ENCODE assay signal across 8 cellular contexts in genomic region chr7:922334-923107, GRCh38. TPM values are rescaled to one million over a fixed set of nuclear protein-coding genes. Genes with fewer than 3 reads are reported as not detected.
DNase-seq lines count a peak whose midpoint lies in the region; ATAC-seq and TF ChIP-seq lines count a peak whose summit lies in the region.

No MANE protein-coding gene starts in this region.

- intact Hi-C loops in dorsolateral prefrontal cortex (cut with DNase I) (no loop called here), spleen (cut with DNase I; ENCODE audit: low total_unique reads) (no loop called here)

- peaks cover 0 to 27% (median 0%) of the 10 kb centered on the region in 6 donors for H3K36me3 ChIP-seq in spleen

- peaks cover 2% of the 10 kb centered on the region for H3K36me3 Mint-ChIP-seq in T-helper 1 cell treated with Interleukin-12 subunit alpha and Interleukin-12 subunit beta and Interleukin-4 antibody, amounts not matched to agents 30 μg/mL and 1 μg/mL, for 36 hours (ENCODE audit: low read depth)
- no peaks in the 10 kb centered on the region for H3K36me3 Mint-ChIP-seq in HFFc6 (ENCODE audit: low read depth)

- H3K9me3 ChIP-seq in spleen: no peaks in the 10 kb centered on the region

- peaks cover 16 to 77% (median 49%) of the 10 kb centered on the region in 6 donors for H3K4me1 ChIP-seq in spleen

- H3K27ac Mint-ChIP-seq in T-helper 1 cell treated with Interleukin-12 subunit alpha and Interleukin-12 subunit beta and Interleukin-4 antibody, amounts not matched to agents 30 μg/mL and 1 μg/mL, for 36 hours: peak overlapping the region; percentile 87
- H3K27ac Mint-ChIP-seq in HFFc6: no peak overlapping the region

- TF ChIP-seq CTCF in dorsolateral prefrontal cortex (IDR thresholded peaks at IDR 0.05 in 54 of 56, conservative IDR thresholded peaks at IDR 0.05 in 2 of 56; ENCODE audit: low read depth in 1 of 56, partially characterized antibody in 56 of 56) (no peak), spleen (IDR thresholded peaks at IDR 0.05 in 8 of 11, conservative IDR thresholded peaks at IDR 0.05 in 3 of 11) (no peak), HFFc6 (IDR thresholded peaks at IDR 0.05) (no peak)

- H3K27me3 Mint-ChIP-seq in T-helper 1 cell treated with Interleukin-12 subunit alpha and Interleukin-12 subunit beta and Interleukin-4 antibody, amounts not matched to agents 30 μg/mL and 1 μg/mL, for 36 hours (ENCODE audit: low read depth): no peaks in the 10 kb centered on the region
- peaks cover 3% of the 10 kb centered on the region for H3K27me3 Mint-ChIP-seq in HFFc6 (ENCODE audit: insufficient read depth)

- peaks cover 18% of the 10 kb centered on the region for H3K4me1 Mint-ChIP-seq in T-helper 1 cell treated with Interleukin-12 subunit alpha and Interleukin-12 subunit beta and Interleukin-4 antibody, amounts not matched to agents 30 μg/mL and 1 μg/mL, for 36 hours (ENCODE audit: low read depth)
- no peaks in the 10 kb centered on the region for H3K4me1 Mint-ChIP-seq in HFFc6 (ENCODE audit: low read depth)

- 32 to 59% (median 38%) methylated on average over 22 to 29 of the region's 29 CpGs for WGBS in spleen, 5 donors

- peak in 8 of 10 donors; percentile 2 to 43 (median 26) for DNase-seq in dorsolateral prefrontal cortex
- peak; percentile 84 for DNase-seq in spleen
- no peak for DNase-seq in HFFc6
- DNase-seq in left lobe of liver (ENCODE audit: low spot score): no peak

- no peak for TF ChIP-seq POLR2A in spleen (IDR thresholded peaks at IDR 0.05)

- H3K4me3 ChIP-seq in dorsolateral prefrontal cortex (no peak overlapping the region), spleen (peak overlapping the region; percentile 0 to 71 (median 32))

- no peaks in the 10 kb centered on the region for H3K27me3 ChIP-seq in dorsolateral prefrontal cortex
- H3K27me3 ChIP-seq in spleen (replicated peaks in 1 of 7): peaks cover 0 to 9% (median 0%) of the 10 kb centered on the region in 7 donors

- peak overlapping the region in 53 of 59 donors; percentile 15 to 91 (median 74) for H3K27ac ChIP-seq in dorsolateral prefrontal cortex
- peak overlapping the region; percentile 76 to 95 (median 87) for H3K27ac ChIP-seq in spleen

- ATAC-seq in GM18873 (IDR thresholded peaks at IDR 0.05; ENCODE audit: low FRiP score, unreplicated experiment): peak; percentile 1
- ATAC-seq in GM19324 (IDR thresholded peaks at IDR 0.05; ENCODE audit: low FRiP score, unreplicated experiment): no peak
- ATAC-seq in left lobe of liver: no peak
- ATAC-seq in HG03432 (IDR thresholded peaks at IDR 0.05; ENCODE audit: unreplicated experiment): no peak

- H3K9me3 Mint-ChIP-seq in T-helper 1 cell treated with Interleukin-12 subunit alpha and Interleukin-12 subunit beta and Interleukin-4 antibody, amounts not matched to agents 30 μg/mL and 1 μg/mL, for 36 hours: no peaks in the 10 kb centered on the region
- H3K9me3 Mint-ChIP-seq in HFFc6: no peaks in the 10 kb centered on the region

- peak overlapping the region; percentile 77 for H3K4me3 Mint-ChIP-seq in T-helper 1 cell treated with Interleukin-12 subunit alpha and Interleukin-12 subunit beta and Interleukin-4 antibody, amounts not matched to agents 30 μg/mL and 1 μg/mL, for 36 hours
- H3K4me3 Mint-ChIP-seq in HFFc6: no peak overlapping the region

RNA-seq across cellular contexts. Expression of gene ADAP1, which starts 32.0 kb away (rescaled TPM):
- total RNA-seq in dorsolateral prefrontal cortex: 100 to 1,000 TPM in 118 of 120 experiments, 10 to 100 TPM in 2; 97.0 to 199 (median 136) TPM
- 10 to 100 TPM; 18.1 to 35.4 (median 25.7) TPM for total RNA-seq in spleen
- 10 to 100 TPM in 2 of 3 donors, 1 to 10 TPM in 1; 8.7 to 38.6 (median 12.8) TPM for polyA plus RNA-seq in spleen
- 1 to 10 TPM in 2 of 6 experiments, under 1 TPM in 4; 0.64 to 1.1 (median 0.90) TPM for total RNA-seq in HFFc6 (2021; fragmentation: NEBNext Ultra II Directional; extraction: Animal tissue kit (Norgen Biotek cat#: 25700))
- total RNA-seq in left lobe of liver: 2.8 TPM

RNA-seq across cellular contexts. Expression of gene GET4, which starts 46.2 kb away (rescaled TPM):
- total RNA-seq in dorsolateral prefrontal cortex (10 to 100 TPM; 25.4 to 54.1 (median 40.7) TPM), spleen (10 to 100 TPM; 25.4 to 39.5 (median 34.4) TPM), left lobe of liver (38.2 TPM)
- 10 to 100 TPM; 40.0 to 63.0 (median 53.9) TPM for polyA plus RNA-seq in spleen
- total RNA-seq in HFFc6 (2021; fragmentation: NEBNext Ultra II Directional; extraction: Animal tissue kit (Norgen Biotek cat#: 25700)): 10 to 100 TPM; 21.3 to 26.3 (median 25.5) TPM

RNA-seq across cellular contexts. Expression of gene COX19, which starts 52.8 kb away (rescaled TPM):
- total RNA-seq in dorsolateral prefrontal cortex (10 to 100 TPM; 11.2 to 38.9 (median 18.5) TPM), spleen (10 to 100 TPM; 12.4 to 29.1 (median 18.9) TPM), left lobe of liver (5.2 TPM)
- polyA plus RNA-seq in spleen: 1 to 10 TPM; 7.1 to 8.9 (median 7.2) TPM
- 1 to 10 TPM; 5.6 to 7.6 (median 6.5) TPM for total RNA-seq in HFFc6 (2021; fragmentation: NEBNext Ultra II Directional; extraction: Animal tissue kit (Norgen Biotek cat#: 25700))

Comparison
In these comparisons a context has a peak if more than half of its experiments do, and no peak if none do; other contexts are left out.
1. DNase-seq: peak in dorsolateral prefrontal cortex (8 of 10) and spleen (single experiment); none in HFFc6 (single experiment) and left lobe of liver (single experiment).
2. H3K4me3 ChIP-seq: peak in spleen (8 of 8); none in dorsolateral prefrontal cortex (0 of 59).